Comparison of ENCODE assay signal across 9 cellular contexts in the genomic region with DNA sequence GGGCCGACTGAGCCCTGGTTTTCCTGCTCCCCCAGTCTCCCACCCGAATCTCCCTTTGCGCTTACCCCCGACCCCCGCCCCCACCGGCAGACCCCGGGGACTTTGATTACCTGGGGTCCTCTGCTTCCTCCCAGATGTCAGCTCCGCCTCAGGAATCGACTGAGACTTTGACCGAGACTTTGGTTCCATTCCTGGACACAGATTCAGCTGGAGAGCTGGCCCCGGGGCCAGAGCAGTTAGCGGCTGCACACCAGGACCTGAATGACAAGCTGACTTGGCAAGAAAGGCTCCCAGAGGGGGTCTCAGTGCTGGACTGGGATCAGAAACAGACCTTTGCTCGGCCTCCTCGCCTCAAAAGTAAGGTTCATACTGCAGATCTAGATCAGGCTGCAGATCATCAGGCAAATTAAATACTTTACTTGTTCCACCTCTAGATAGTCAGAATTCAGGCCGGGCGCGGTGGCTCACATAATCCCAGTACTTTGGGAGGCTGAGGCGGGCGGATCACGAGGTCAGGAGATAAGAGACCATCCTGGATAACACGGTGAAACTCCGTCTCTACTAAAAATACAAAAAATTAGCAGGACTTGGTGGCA.
DNase-seq lines count a peak whose midpoint lies in the region; ATAC-seq and TF ChIP-seq lines count a peak whose summit lies in the region.
"Had no signal": no experiment of that assay in that cellular context is flagged by ENCODE, and none has a peak within 500 bp of the region (broad histone marks: within the 10 kb centered on the region; RNA-seq: fewer than 3 reads in every experiment).

No MANE protein-coding gene starts in this region.

- peak overlapping the region; percentile 47 for H3K4me2 ChIP-seq in trophoblast cell (ENCODE audit: low read length)

- no peaks in the 10 kb centered on the region for H3K9me3 Mint-ChIP-seq in Caco-2 (ENCODE audit: unreplicated experiment)
- no peaks in the 10 kb centered on the region for H3K9me3 Mint-ChIP-seq in activated CD8-positive, alpha-beta T cell treated with anti-CD3 and anti-CD28 coated beads, Interleukin-2, amount 10 ng/mL, durations not matched to agents 7 days and 5 days (ENCODE audit: insufficient read depth)
- H3K9me3 Mint-ChIP-seq: activated CD4-positive, alpha-beta memory T cell treated with anti-CD3 and anti-CD28 coated beads, Interleukin-2, amount 10 ng/mL, durations not matched to agents 7 days and 5 days had no signal

- no peak overlapping the region for H3K14ac ChIP-seq in trophoblast cell (ENCODE audit: low read length)

- H3K4ac ChIP-seq in trophoblast cell (ENCODE audit: low read depth, low read length) = no peak overlapping the region

- no peak overlapping the region for H3K27ac Mint-ChIP-seq in Caco-2 (ENCODE audit: unreplicated experiment)
- no peak overlapping the region for H3K27ac Mint-ChIP-seq in activated CD8-positive, alpha-beta T cell treated with anti-CD3 and anti-CD28 coated beads, Interleukin-2, amount 10 ng/mL, durations not matched to agents 7 days and 5 days
- H3K27ac Mint-ChIP-seq: activated CD4-positive, alpha-beta memory T cell treated with anti-CD3 and anti-CD28 coated beads, Interleukin-2, amount 10 ng/mL, durations not matched to agents 7 days and 5 days had no signal

- H2AFZ ChIP-seq in trophoblast cell (ENCODE audit: insufficient read depth, low read length, poor library complexity) = no peak overlapping the region

- CTCF ChIA-PET in Caco-2 (lab: Charles Lee) = no interaction called here
- CTCF ChIA-PET in activated CD8-positive, alpha-beta T cell treated with anti-CD3 and anti-CD28 coated beads, Interleukin-2, amount 10 ng/mL, durations not matched to agents 7 days and 5 days (lab: Charles Lee) = interaction anchor here (1.2 to 2.6 kb wide), 2 partner anchors 44 to 126 kb away, joined by 4 to 9 read pairs; no protein-coding TSS in a partner anchor

- no peak overlapping the region for H4K91ac ChIP-seq in trophoblast cell (ENCODE audit: low read depth, low read length)

- H3K79me1 ChIP-seq in trophoblast cell (ENCODE audit: low read length) = no peaks in the 10 kb centered on the region

- H4K12ac ChIP-seq in trophoblast cell (ENCODE audit: low read depth, low read length) = no peak overlapping the region

- no peaks in the 10 kb centered on the region for H3K4me1 ChIP-seq in Caco-2
- H3K4me1 ChIP-seq in trophoblast cell (ENCODE audit: control insufficient read depth in 1 of 2, insufficient read depth in 2 of 2, low read length in 2 of 2) = peaks cover 0 to 3% of the 10 kb centered on the region in 2 experiments

- H3K4me3 Mint-ChIP-seq in Caco-2 (ENCODE audit: unreplicated experiment) = peak overlapping the region; percentile 71
- H3K4me3 Mint-ChIP-seq in activated CD8-positive, alpha-beta T cell treated with anti-CD3 and anti-CD28 coated beads, Interleukin-2, amount 10 ng/mL, durations not matched to agents 7 days and 5 days = peak overlapping the region; percentile 34
- H3K4me3 Mint-ChIP-seq: activated CD4-positive, alpha-beta memory T cell treated with anti-CD3 and anti-CD28 coated beads, Interleukin-2, amount 10 ng/mL, durations not matched to agents 7 days and 5 days had no signal

- ATAC-seq in activated CD8-positive, alpha-beta T cell treated with anti-CD3 and anti-CD28 coated beads, Interleukin-2, amount 10 ng/mL, durations not matched to agents 7 days and 5 days = no peak
- ATAC-seq in left ventricle myocardium superior = peak; percentile 80
- ATAC-seq in GM19351 (IDR thresholded peaks at IDR 0.05; ENCODE audit: unreplicated experiment) = no peak

- H3K27me3 ChIP-seq in Caco-2 (replicated peaks; ENCODE audit: control insufficient read depth, insufficient read depth, low read length) (no peaks in the 10 kb centered on the region), trophoblast cell (ENCODE audit: insufficient read depth, low read length) (peaks cover 6% of the 10 kb centered on the region)

- peaks cover 7% of the 10 kb centered on the region for H3K4me1 Mint-ChIP-seq in Caco-2 (ENCODE audit: low read depth, unreplicated experiment)
- peaks cover 8% of the 10 kb centered on the region for H3K4me1 Mint-ChIP-seq in activated CD8-positive, alpha-beta T cell treated with anti-CD3 and anti-CD28 coated beads, Interleukin-2, amount 10 ng/mL, durations not matched to agents 7 days and 5 days (ENCODE audit: low read depth)
- H3K4me1 Mint-ChIP-seq: activated CD4-positive, alpha-beta memory T cell treated with anti-CD3 and anti-CD28 coated beads, Interleukin-2, amount 10 ng/mL, durations not matched to agents 7 days and 5 days had no signal

- intact Hi-C loops in Caco-2 (cut with micrococcal nuclease; ENCODE audit: unreplicated experiment) (no loop called here), left ventricle myocardium superior (cut with micrococcal nuclease) (no loop called here)

- no TSS peak for BruUV-seq in Caco-2 (replicated peaks; lab: Mats Ljungman, UMichigan)

- H3K27me3 Mint-ChIP-seq in Caco-2 (ENCODE audit: insufficient read depth, unreplicated experiment) = peaks cover 9% of the 10 kb centered on the region
- H3K27me3 Mint-ChIP-seq in activated CD8-positive, alpha-beta T cell treated with anti-CD3 and anti-CD28 coated beads, Interleukin-2, amount 10 ng/mL, durations not matched to agents 7 days and 5 days (ENCODE audit: low read depth) = peaks cover 25% of the 10 kb centered on the region

- no peak for TF ChIP-seq CTCF in Caco-2 (IDR thresholded peaks at IDR 0.05; ENCODE audit: insufficient read depth in 1 of 2, low read depth in 1 of 2, low read length in 1 of 2, severe bottlenecking in 1 of 2, unreplicated experiment in 1 of 2)

- H4K8ac ChIP-seq in trophoblast cell (ENCODE audit: low read depth, low read length) = no peak overlapping the region

- H3K36me3 ChIP-seq in Caco-2 (ENCODE audit: control insufficient read depth, insufficient read depth, low read length) = no peaks in the 10 kb centered on the region
- H3K36me3 ChIP-seq in trophoblast cell (ENCODE audit: control insufficient read depth in 1 of 2, insufficient read depth in 2 of 2, low read length in 2 of 2) = no peaks in the 10 kb centered on the region

- no CpG with 5 or more reads among the region's 22 CpGs for WGBS in trophoblast cell (ENCODE audit: extremely low coverage, insufficient coverage, insufficient read length)

- no peaks in the 10 kb centered on the region for H3K9me3 ChIP-seq in Caco-2
- H3K9me3 ChIP-seq in trophoblast cell (ENCODE audit: insufficient read depth, low read depth, low read length) = no peaks in the 10 kb centered on the region

- H3K9ac ChIP-seq in trophoblast cell (ENCODE audit: low read length) = no peak overlapping the region

- no peak overlapping the region for H2AK5ac ChIP-seq in trophoblast cell (ENCODE audit: low read length)

- no peaks in the 10 kb centered on the region for H3K36me3 Mint-ChIP-seq in Caco-2 (ENCODE audit: insufficient read depth, unreplicated experiment)
- H3K36me3 Mint-ChIP-seq in activated CD8-positive, alpha-beta T cell treated with anti-CD3 and anti-CD28 coated beads, Interleukin-2, amount 10 ng/mL, durations not matched to agents 7 days and 5 days (ENCODE audit: low read depth) = no peaks in the 10 kb centered on the region

- no peak overlapping the region for H3K27ac ChIP-seq in trophoblast cell (ENCODE audit: low read depth, low read length)

- no peaks in the 10 kb centered on the region for H3K79me2 ChIP-seq in trophoblast cell (ENCODE audit: control insufficient read depth, insufficient read depth, low read length, poor library complexity)

- no peak for DNase-seq in Caco-2
- no peak for DNase-seq in activated CD8-positive, alpha-beta T cell treated with anti-CD3 and anti-CD28 coated beads, Interleukin-2, amount 10 ng/mL, durations not matched to agents 7 days and 5 days
- peak; percentile 47 for DNase-seq in left ventricle myocardium superior
- no peak for DNase-seq in trophoblast cell
- DNase-seq in AG08396 (ENCODE audit: low spot score) = no peak
- no peak for DNase-seq in mesenteric fat pad (ENCODE audit: low spot score)
- DNase-seq in NCI-H2227 treated with DMSO at 0.1 percent for 48 hours (lab: John Stamatoyannopoulos, UW) = no peak
- DNase-seq: activated CD4-positive, alpha-beta memory T cell treated with anti-CD3 and anti-CD28 coated beads, Interleukin-2, amount 10 ng/mL, durations not matched to agents 7 days and 5 days had no signal

- H2BK120ac ChIP-seq in trophoblast cell (ENCODE audit: insufficient read depth, low read length, poor library complexity) = no peak overlapping the region

- no peak overlapping the region for H2BK12ac ChIP-seq in trophoblast cell (ENCODE audit: low read length)

- no peak overlapping the region for H3K23ac ChIP-seq in trophoblast cell (ENCODE audit: low read length)

- H2BK5ac ChIP-seq in trophoblast cell (ENCODE audit: low read depth, low read length, poor library complexity) = no peak overlapping the region

- POLR2A ChIA-PET in Caco-2 (lab: Charles Lee) = no interaction called here
- POLR2A ChIA-PET in activated CD8-positive, alpha-beta T cell treated with anti-CD3 and anti-CD28 coated beads, Interleukin-2, amount 10 ng/mL, durations not matched to agents 7 days and 5 days (lab: Charles Lee) = interaction anchor here (0.7 kb wide), 1 partner anchor 145 kb away, joined by 3 read pairs; no protein-coding TSS in a partner anchor

- H3K18ac ChIP-seq in trophoblast cell (ENCODE audit: low read length) = no peak overlapping the region

- H3K4me3 ChIP-seq in Caco-2 (ENCODE audit: low read depth, low read length) = peak overlapping the region; percentile 37
- H3K4me3 ChIP-seq in trophoblast cell (ENCODE audit: low read depth, low read length) = no peak overlapping the region
